ENCODE assay signal across 8 cellular contexts in genomic region chr4:176123710-176124407, GRCh38. TPM values are rescaled to one million over a fixed set of nuclear protein-coding genes. Genes with fewer than 3 reads are reported as not detected.
DNase-seq lines count a peak whose midpoint lies in the region; ATAC-seq, FAIRE-seq and TF ChIP-seq lines count a peak whose summit lies in the region.

No MANE protein-coding gene starts in this region.

- peaks cover 5% of the 10 kb centered on the region for H3K4me1 Mint-ChIP-seq in T-helper 2 cell treated with Interferon-gamma antibody and Interleukin-4, amounts not matched to agents 5 μg/mL and 100 μg/mL, for 36 hours (ENCODE audit: low read depth)

- ATAC-seq in DND-41 (ENCODE audit: insufficient read depth, low read depth): no peak
- peak; percentile 100 for ATAC-seq in GM18870 (IDR thresholded peaks at IDR 0.05; ENCODE audit: unreplicated experiment)
- ATAC-seq in HG02973 (IDR thresholded peaks at IDR 0.05; ENCODE audit: unreplicated experiment): peak; percentile 100

- 62 to 74% (median 63%) methylated on average over 4 of the region's 4 CpGs for WGBS in small intestine, 3 donors

- no peaks in the 10 kb centered on the region for H3K4me1 ChIP-seq in DND-41 (ENCODE audit: insufficient read depth, low read length)
- no peaks in the 10 kb centered on the region for H3K4me1 ChIP-seq in small intestine (ENCODE audit: control insufficient read depth in 2 of 2, insufficient read depth in 1 of 2, low read depth in 1 of 2, low read length in 1 of 2)

- TF ChIP-seq CTCF in DND-41 (IDR thresholded peaks at IDR 0.05; ENCODE audit: borderline replicate concordance, extremely low read depth, low read length, poor library complexity, severe bottlenecking) (peak; percentile 48), fibroblast of mammary gland (conservative IDR thresholded peaks at IDR 0.05; ENCODE audit: control insufficient read depth, insufficient read depth, low read depth, low read length) (peak; percentile 66)

- no peaks in the 10 kb centered on the region for H4K20me1 ChIP-seq in DND-41 (ENCODE audit: insufficient read depth, low read length)

- H3K4me3 Mint-ChIP-seq in T-helper 2 cell treated with Interferon-gamma antibody and Interleukin-4, amounts not matched to agents 5 μg/mL and 100 μg/mL, for 36 hours: no peak overlapping the region

- no peak overlapping the region for H3K4me3 ChIP-seq in DND-41 (ENCODE audit: low read depth in 1 of 2, low read length in 2 of 2)
- H3K4me3 ChIP-seq in fibroblast of mammary gland (ENCODE audit: control insufficient read depth, low read depth, low read length): no peak overlapping the region
- no peak overlapping the region for H3K4me3 ChIP-seq in small intestine (ENCODE audit: low read depth in 1 of 2, low read length in 2 of 2)

- no peaks in the 10 kb centered on the region for H3K9me3 ChIP-seq in DND-41 (ENCODE audit: insufficient read depth, low read length, severe bottlenecking)
- H3K9me3 ChIP-seq in small intestine (ENCODE audit: control insufficient read depth, low read depth): no peaks in the 10 kb centered on the region

- no peaks in the 10 kb centered on the region for H3K36me3 Mint-ChIP-seq in T-helper 2 cell treated with Interferon-gamma antibody and Interleukin-4, amounts not matched to agents 5 μg/mL and 100 μg/mL, for 36 hours (ENCODE audit: low read depth)

- no peak overlapping the region for H2AFZ ChIP-seq in DND-41 (ENCODE audit: low read depth, low read length)

- no peak overlapping the region for H3K27ac Mint-ChIP-seq in T-helper 2 cell treated with Interferon-gamma antibody and Interleukin-4, amounts not matched to agents 5 μg/mL and 100 μg/mL, for 36 hours

- H3K27me3 ChIP-seq in DND-41 (ENCODE audit: insufficient read depth, low read length, poor library complexity) (no peaks in the 10 kb centered on the region), small intestine (ENCODE audit: control insufficient read depth in 2 of 2, insufficient read depth in 2 of 2, low read length in 2 of 2) (no peaks in the 10 kb centered on the region)

- DNase-seq in DND-41 (no peak), OCI-M1 (lab: John Stamatoyannopoulos, UW) (peak; percentile 54), fibroblast of mammary gland (ENCODE audit: low read depth) (peak; percentile 35), small intestine (peak; percentile 18), occipital lobe (lab: John Stamatoyannopoulos, UW) (no peak)
- DNase-seq in T-helper 2 cell treated with Interferon-gamma antibody and Interleukin-4, amounts not matched to agents 5 μg/mL and 100 μg/mL, for 36 hours (ENCODE audit: low spot score): no peak

- no peak overlapping the region for H3K27ac ChIP-seq in DND-41 (ENCODE audit: low read length)
- no peak overlapping the region for H3K27ac ChIP-seq in small intestine (ENCODE audit: low read depth in 1 of 2, low read length in 1 of 2)

- no peaks in the 10 kb centered on the region for H3K9me3 Mint-ChIP-seq in T-helper 2 cell treated with Interferon-gamma antibody and Interleukin-4, amounts not matched to agents 5 μg/mL and 100 μg/mL, for 36 hours

- H3K4me2 ChIP-seq in DND-41 (ENCODE audit: insufficient read depth, low read length): no peak overlapping the region

- no peak overlapping the region for H3K9ac ChIP-seq in DND-41 (ENCODE audit: low read depth, low read length)

- no peaks in the 10 kb centered on the region for H3K79me2 ChIP-seq in DND-41 (ENCODE audit: insufficient read depth, low read length)

- FAIRE-seq in small intestine (lab: Jason Lieb, UNC): no peak

- H3K27me3 Mint-ChIP-seq in T-helper 2 cell treated with Interferon-gamma antibody and Interleukin-4, amounts not matched to agents 5 μg/mL and 100 μg/mL, for 36 hours (ENCODE audit: low read depth): no peaks in the 10 kb centered on the region

- no peaks in the 10 kb centered on the region for H3K36me3 ChIP-seq in DND-41 (ENCODE audit: insufficient read depth, low read length)
- no peaks in the 10 kb centered on the region for H3K36me3 ChIP-seq in small intestine (ENCODE audit: control insufficient read depth in 2 of 2, insufficient read depth in 2 of 2, low read length in 2 of 2)

RNA-seq across cellular contexts. Expression of gene WDR17, which starts 58.2 kb away (rescaled TPM):
- polyA plus RNA-seq in small intestine: under 1 TPM in 1 of 3 donors, not detected in 2; 0.45 TPM
- total RNA-seq in occipital lobe: 80.5 TPM

Comparison
In these comparisons a context has a peak if more than half of its experiments do, and no peak if none do; other contexts are left out.
1. DNase-seq: peak in OCI-M1 (single experiment), fibroblast of mammary gland (single experiment) and small intestine (single experiment); none in DND-41 (single experiment), T-helper 2 cell treated with Interferon-gamma antibody and Interleukin-4, amounts not matched to agents 5 μg/mL and 100 μg/mL, for 36 hours (single experiment) and occipital lobe (single experiment).